In genomic region chr2:25050128-25050527, GRCh38 we compare ENCODE assay signal across 19 cellular contexts. TPM values are rescaled to one million over a fixed set of nuclear protein-coding genes. Genes with fewer than 3 reads are reported as not detected.
DNase-seq lines count a peak whose midpoint lies in the region; ATAC-seq and FAIRE-seq lines count a peak whose summit lies in the region.
"Had no signal": no experiment of that assay in that cellular context is flagged by ENCODE, and none has a peak within 500 bp of the region (broad histone marks: within the 10 kb centered on the region; RNA-seq: fewer than 3 reads in every experiment).

No MANE protein-coding gene starts in this region.

- no peak overlapping the region for H3K4me3 ChIP-seq in CD4-positive, CD25-positive, alpha-beta regulatory T cell (ENCODE audit: low read depth, low read length)
- H3K4me3 ChIP-seq: HAP-1 had no signal

- peaks cover 0 to 3% (median 0%) of the 10 kb centered on the region in 7 donors for H3K9me3 Mint-ChIP-seq in CD4-positive, CD25-positive, alpha-beta regulatory T cell
- H3K9me3 Mint-ChIP-seq: CD8-positive, alpha-beta T cell had no signal

- H3K27me3 Mint-ChIP-seq in CD4-positive, CD25-positive, alpha-beta regulatory T cell, result peaks cover 55% of the 10 kb centered on the region

- H3K4me1 ChIP-seq in CD4-positive, CD25-positive, alpha-beta regulatory T cell (ENCODE audit: control insufficient read depth, insufficient read depth, low read length, poor library complexity, severe bottlenecking), result no peaks in the 10 kb centered on the region
- H3K4me1 ChIP-seq: BE2C had no signal

- H3K4me1 Mint-ChIP-seq in CD4-positive, CD25-positive, alpha-beta regulatory T cell, result peaks cover 0 to 4% (median 0%) of the 10 kb centered on the region in 4 donors

- peak; percentile 18 for FAIRE-seq in GM18507 (lab: Jason Lieb, UNC)

- ATAC-seq in CD4-positive, CD25-positive, alpha-beta regulatory T cell (ENCODE audit: low read depth in 2 of 2), result no peak
- ATAC-seq in GM21723 (IDR thresholded peaks at IDR 0.05; ENCODE audit: unreplicated experiment) (peak; percentile 75), HG03432 (IDR thresholded peaks at IDR 0.05; ENCODE audit: unreplicated experiment) (peak; percentile 63), GM21619 (IDR thresholded peaks at IDR 0.05; ENCODE audit: unreplicated experiment) (no peak)
- ATAC-seq: CD8-positive, alpha-beta T cell; Panc1 had no signal

- H3K36me3 ChIP-seq in CD4-positive, CD25-positive, alpha-beta regulatory T cell (ENCODE audit: control insufficient read depth, insufficient read depth, low read length), result no peaks in the 10 kb centered on the region
- H3K36me3 ChIP-seq: BE2C, HAP-1 had no signal

- no peaks in the 10 kb centered on the region for H3K36me3 Mint-ChIP-seq in CD4-positive, CD25-positive, alpha-beta regulatory T cell
- H3K36me3 Mint-ChIP-seq: CD8-positive, alpha-beta T cell had no signal

- no peak overlapping the region for H3K4me3 Mint-ChIP-seq in CD4-positive, CD25-positive, alpha-beta regulatory T cell
- H3K4me3 Mint-ChIP-seq: CD8-positive, alpha-beta T cell had no signal

- no peak for DNase-seq in CD4-positive, CD25-positive, alpha-beta regulatory T cell
- no peak for DNase-seq in GM18507 (ENCODE audit: extremely low spot score, insufficient read length, low read depth)
- DNase-seq in NCI-H146 (lab: John Stamatoyannopoulos, UW), result no peak
- no peak for DNase-seq in NCI-H1694 (lab: John Stamatoyannopoulos, UW)
- DNase-seq in cortex of kidney (lab: John Stamatoyannopoulos, UW), result no peak
- DNase-seq: BE2C; CD8-positive, alpha-beta T cell; DMS79 treated with DMSO at 0.1 percent for 48 hours; KBM-7; NCI-H2107; NCI-H2227 treated with DMSO at 0.1 percent for 48 hours; NCI-H524; SW 1271 had no signal

- no peak overlapping the region for H3K27ac ChIP-seq in CD4-positive, CD25-positive, alpha-beta regulatory T cell (ENCODE audit: insufficient read depth, low read length, poor library complexity, severe bottlenecking)
- H3K27ac ChIP-seq: 22Rv1 had no signal

- H3K27me3 ChIP-seq in CD4-positive, CD25-positive, alpha-beta regulatory T cell (ENCODE audit: control insufficient read depth, insufficient read depth, low read length), result peaks cover 14% of the 10 kb centered on the region
- H3K27me3 ChIP-seq: BE2C had no signal

- H3K27ac Mint-ChIP-seq in CD4-positive, CD25-positive, alpha-beta regulatory T cell, result peak overlapping the region in 2 of 3 donors; percentile 8 to 70
- H3K27ac Mint-ChIP-seq: CD8-positive, alpha-beta T cell had no signal

- H3K9me3 ChIP-seq in CD4-positive, CD25-positive, alpha-beta regulatory T cell (ENCODE audit: control insufficient read depth in 2 of 2, low read length in 2 of 2), result no peaks in the 10 kb centered on the region
- H3K9me3 ChIP-seq: BE2C, HAP-1 had no signal

RNA-seq across cellular contexts. Expression of gene EFR3B, which starts 8.3 kb away (rescaled TPM):
- 0.10 TPM for total RNA-seq in CD4-positive, CD25-positive, alpha-beta regulatory T cell
- polyA plus RNA-seq in CD4-positive, CD25-positive, alpha-beta regulatory T cell, result under 1 TPM in 3 of 4 donors, not detected in 1; 0.05 to 0.15 (median 0.06) TPM

Comparison
In these comparisons a context has a peak if more than half of its experiments do, and no peak if none do; other contexts are left out.
1. ATAC-seq: peak in GM21723 (single experiment) and HG03432 (single experiment); none in CD4-positive, CD25-positive, alpha-beta regulatory T cell (0 of 2) and GM21619 (single experiment).